ENCODE assay signal across 9 cellular contexts in the genomic region with DNA sequence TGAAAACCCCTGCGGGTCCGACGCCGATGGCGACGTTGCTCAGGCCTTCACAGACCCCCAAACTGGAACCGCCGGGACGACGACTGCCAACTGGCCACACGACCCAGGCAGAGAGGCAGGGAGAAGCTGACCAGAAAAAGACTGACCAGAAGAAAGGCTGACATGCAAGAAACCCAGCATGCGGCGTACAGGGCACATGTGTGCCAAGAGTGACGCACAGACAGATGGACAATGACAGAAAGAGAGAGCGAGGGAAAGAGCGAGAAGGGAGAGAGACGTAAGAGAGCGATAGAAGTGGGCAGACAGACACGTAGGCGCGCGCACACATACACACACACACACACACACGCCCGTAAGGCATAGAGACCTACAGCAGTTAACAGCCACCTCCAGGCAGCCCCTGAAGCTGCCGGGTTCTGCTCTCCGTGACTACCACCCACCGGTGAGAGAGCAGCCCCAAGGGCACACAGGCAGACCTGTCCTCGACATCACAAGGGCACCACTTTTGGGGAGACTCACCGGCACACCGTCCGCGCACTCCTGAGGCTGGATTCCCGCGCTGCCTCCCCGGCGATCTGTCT.
A peak's percentile ranks its signal among the peaks of the same experiment; 100 is the strongest.
DNase-seq lines count a peak whose midpoint lies in the region; ATAC-seq and TF ChIP-seq lines count a peak whose summit lies in the region.
"Had no signal": no experiment of that assay in that cellular context is flagged by ENCODE, and none has a peak within 500 bp of the region (broad histone marks: within the 10 kb centered on the region; RNA-seq: fewer than 3 reads in every experiment).

No MANE protein-coding gene starts in this region.

- peaks cover 16% of the 10 kb centered on the region for H3K9me3 Mint-ChIP-seq in activated T-cell treated with anti-CD3 and anti-CD28 coated beads, Interleukin-2, amount 50 U/mL, for 24 hours
- H3K9me3 Mint-ChIP-seq in activated T-cell treated with anti-CD3 and anti-CD28 coated beads, Interleukin-2, amount 50 U/mL, for 4 hours = peaks cover 11% of the 10 kb centered on the region
- peaks cover 48% of the 10 kb centered on the region for H3K9me3 Mint-ChIP-seq in nephron progenitor cell
- H3K9me3 Mint-ChIP-seq in CD4-positive, alpha-beta memory T cell = peaks cover 0 to 15% (median 5%) of the 10 kb centered on the region in 8 donors
- H3K9me3 Mint-ChIP-seq in effector memory CD8-positive, alpha-beta T cell = peaks cover 0 to 3% of the 10 kb centered on the region in 2 donors

- peak overlapping the region; percentile 41 for H3K4me3 ChIP-seq in fibroblast of villous mesenchyme (ENCODE audit: low read depth, low read length)
- H3K4me3 ChIP-seq in urinary bladder (ENCODE audit: low read depth, low read length) = peak overlapping the region; percentile 48
- H3K4me3 ChIP-seq in CD4-positive, alpha-beta memory T cell (ENCODE audit: low read length in 2 of 2) = no peak overlapping the region

- no peaks in the 10 kb centered on the region for H3K36me3 ChIP-seq in urinary bladder (ENCODE audit: insufficient read depth)
- H3K36me3 ChIP-seq in CD4-positive, alpha-beta memory T cell (ENCODE audit: insufficient read depth, low read length) = no peaks in the 10 kb centered on the region

- no peak overlapping the region for H3K27ac Mint-ChIP-seq in activated T-cell treated with anti-CD3 and anti-CD28 coated beads, Interleukin-2, amount 50 U/mL, for 24 hours
- no peak overlapping the region for H3K27ac Mint-ChIP-seq in nephron progenitor cell
- H3K27ac Mint-ChIP-seq in CD4-positive, alpha-beta memory T cell = no peak overlapping the region
- no peak overlapping the region for H3K27ac Mint-ChIP-seq in effector memory CD8-positive, alpha-beta T cell
- H3K27ac Mint-ChIP-seq: activated naive CD4-positive, alpha-beta T cell treated with anti-CD3 and anti-CD28 coated beads for 36 hours had no signal

- no peak for DNase-seq in activated T-cell treated with anti-CD3 and anti-CD28 coated beads, Interleukin-2, amount 50 U/mL, for 24 hours
- no peak for DNase-seq in activated T-cell treated with anti-CD3 and anti-CD28 coated beads, Interleukin-2, amount 50 U/mL, for 4 hours
- DNase-seq in fibroblast of villous mesenchyme (ENCODE audit: low read depth) = no peak
- DNase-seq in nephron progenitor cell = no peak
- DNase-seq in CD4-positive, alpha-beta memory T cell = no peak
- no peak for DNase-seq in retina
- DNase-seq in effector memory CD8-positive, alpha-beta T cell = no peak
- DNase-seq: activated naive CD4-positive, alpha-beta T cell treated with anti-CD3 and anti-CD28 coated beads for 36 hours had no signal

- H3K4me1 Mint-ChIP-seq in activated T-cell treated with anti-CD3 and anti-CD28 coated beads, Interleukin-2, amount 50 U/mL, for 24 hours (ENCODE audit: low read depth) = no peaks in the 10 kb centered on the region
- no peaks in the 10 kb centered on the region for H3K4me1 Mint-ChIP-seq in activated T-cell treated with anti-CD3 and anti-CD28 coated beads, Interleukin-2, amount 50 U/mL, for 4 hours (ENCODE audit: low read depth)
- H3K4me1 Mint-ChIP-seq in nephron progenitor cell = no peaks in the 10 kb centered on the region
- H3K4me1 Mint-ChIP-seq in CD4-positive, alpha-beta memory T cell = peaks cover 0 to 5% (median 0%) of the 10 kb centered on the region in 4 donors
- peaks cover 2 to 3% of the 10 kb centered on the region in 2 donors for H3K4me1 Mint-ChIP-seq in effector memory CD8-positive, alpha-beta T cell (ENCODE audit: low read depth in 2 of 2)

- CTCF ChIA-PET in CD4-positive, alpha-beta memory T cell (lab: Charles Lee; ENCODE audit: partially characterized antibody) = interaction anchor here (0.6 kb wide), 1 partner anchor 37 kb away, joined by 3 read pairs; no protein-coding TSS in a partner anchor

- H3K27me3 Mint-ChIP-seq in activated T-cell treated with anti-CD3 and anti-CD28 coated beads, Interleukin-2, amount 50 U/mL, for 24 hours = peaks cover 13% of the 10 kb centered on the region
- H3K27me3 Mint-ChIP-seq in activated T-cell treated with anti-CD3 and anti-CD28 coated beads, Interleukin-2, amount 50 U/mL, for 4 hours (ENCODE audit: low read depth) = peaks cover 2% of the 10 kb centered on the region
- no peaks in the 10 kb centered on the region for H3K27me3 Mint-ChIP-seq in nephron progenitor cell (ENCODE audit: low read depth, poor library complexity)
- H3K27me3 Mint-ChIP-seq in CD4-positive, alpha-beta memory T cell = peaks cover 0 to 3% of the 10 kb centered on the region in 2 donors
- H3K27me3 Mint-ChIP-seq in effector memory CD8-positive, alpha-beta T cell = peaks cover 0 to 16% of the 10 kb centered on the region in 2 donors

- POLR2A ChIA-PET in CD4-positive, alpha-beta memory T cell (lab: Charles Lee; ENCODE audit: partially characterized antibody) = no interaction called here

- H3K27me3 ChIP-seq in CD4-positive, alpha-beta memory T cell (ENCODE audit: insufficient read depth, low read length) = no peaks in the 10 kb centered on the region

- H3K36me3 Mint-ChIP-seq in activated T-cell treated with anti-CD3 and anti-CD28 coated beads, Interleukin-2, amount 50 U/mL, for 24 hours (ENCODE audit: low read depth) = peaks cover 8% of the 10 kb centered on the region
- H3K36me3 Mint-ChIP-seq in activated T-cell treated with anti-CD3 and anti-CD28 coated beads, Interleukin-2, amount 50 U/mL, for 4 hours (ENCODE audit: insufficient read depth) = no peaks in the 10 kb centered on the region
- H3K36me3 Mint-ChIP-seq in nephron progenitor cell (ENCODE audit: low read depth) = peaks cover 12% of the 10 kb centered on the region
- peaks cover 2 to 4% of the 10 kb centered on the region in 2 donors for H3K36me3 Mint-ChIP-seq in CD4-positive, alpha-beta memory T cell
- H3K36me3 Mint-ChIP-seq in effector memory CD8-positive, alpha-beta T cell (ENCODE audit: insufficient read depth) = no peaks in the 10 kb centered on the region

- no peaks in the 10 kb centered on the region for H3K4me1 ChIP-seq in urinary bladder (ENCODE audit: insufficient read depth)
- H3K4me1 ChIP-seq in CD4-positive, alpha-beta memory T cell (ENCODE audit: insufficient read depth, low read length) = no peaks in the 10 kb centered on the region

- peak overlapping the region; percentile 48 for H3K4me3 Mint-ChIP-seq in activated T-cell treated with anti-CD3 and anti-CD28 coated beads, Interleukin-2, amount 50 U/mL, for 24 hours
- H3K4me3 Mint-ChIP-seq in activated T-cell treated with anti-CD3 and anti-CD28 coated beads, Interleukin-2, amount 50 U/mL, for 4 hours = no peak overlapping the region
- H3K4me3 Mint-ChIP-seq in nephron progenitor cell = peak overlapping the region; percentile 82
- H3K4me3 Mint-ChIP-seq in CD4-positive, alpha-beta memory T cell = peak overlapping the region in 4 of 8 donors; percentile 12 to 57 (median 28)
- peak overlapping the region in 1 of 2 donors; percentile 48 for H3K4me3 Mint-ChIP-seq in effector memory CD8-positive, alpha-beta T cell
- H3K4me3 Mint-ChIP-seq: activated naive CD4-positive, alpha-beta T cell treated with anti-CD3 and anti-CD28 coated beads for 36 hours had no signal

- intact Hi-C loops in CD4-positive, alpha-beta memory T cell (cut with micrococcal nuclease) = no loop called here

- 67% methylated on average over 36 of the region's 36 CpGs for WGBS in urinary bladder

- no peak for TF ChIP-seq CTCF in fibroblast of villous mesenchyme (IDR thresholded peaks at IDR 0.05; ENCODE audit: insufficient read depth, low read depth, low read length)
- TF ChIP-seq CTCF in nephron progenitor cell (IDR thresholded peaks at IDR 0.05) = no peak

- H3K9me3 ChIP-seq in CD4-positive, alpha-beta memory T cell (ENCODE audit: control insufficient read depth in 1 of 2, low read length in 2 of 2) = no peaks in the 10 kb centered on the region

- no peak overlapping the region for H3K27ac ChIP-seq in urinary bladder (ENCODE audit: low read depth)
- H3K27ac ChIP-seq in CD4-positive, alpha-beta memory T cell (ENCODE audit: low read depth, low read length) = no peak overlapping the region

- no peak for ATAC-seq in activated T-cell treated with anti-CD3 and anti-CD28 coated beads, Interleukin-2, amount 50 U/mL, for 4 hours
- no peak for ATAC-seq in effector memory CD8-positive, alpha-beta T cell (replicated peaks)

Comparison
In these comparisons a context has a peak if more than half of its experiments do, and no peak if none do; other contexts are left out.
1. H3K4me3 ChIP-seq: peak in fibroblast of villous mesenchyme (single experiment) and urinary bladder (single experiment); none in CD4-positive, alpha-beta memory T cell (0 of 2).